In genomic region chr1:109089242-109090015, GRCh38 we compare ENCODE assay signal across 8 cellular contexts. TPM values are rescaled to one million over a fixed set of nuclear protein-coding genes. Genes with fewer than 3 reads are reported as not detected.
DNase-seq lines count a peak whose midpoint lies in the region; ATAC-seq and TF ChIP-seq lines count a peak whose summit lies in the region.

No MANE protein-coding gene starts in this region.

- H3K27me3 ChIP-seq in KMS-11 (ENCODE audit: insufficient read depth, low read depth) (no peaks in the 10 kb centered on the region), SJCRH30 (no peaks in the 10 kb centered on the region), kidney epithelial cell (ENCODE audit: control insufficient read depth, insufficient read depth, low read length) (no peaks in the 10 kb centered on the region)

- H3K4me3 ChIP-seq in KMS-11 (IDR thresholded peaks at IDR 0.05; ENCODE audit: insufficient read depth, low read depth, low read length) (no peak overlapping the region), SJCRH30 (peak overlapping the region; percentile 85), kidney epithelial cell (ENCODE audit: low read depth, low read length) (peak overlapping the region; percentile 97)

- no peaks in the 10 kb centered on the region for H4K20me1 ChIP-seq in KMS-11 (ENCODE audit: insufficient read depth)

- peaks cover 12% of the 10 kb centered on the region for H3K4me1 ChIP-seq in KMS-11 (ENCODE audit: low read depth, poor library complexity, severe bottlenecking)
- peaks cover 14% of the 10 kb centered on the region for H3K4me1 ChIP-seq in SJCRH30

- TF ChIP-seq CTCF in KMS-11 (conservative IDR thresholded peaks at IDR 0.05; ENCODE audit: low read depth, low read length) = no peak
- peak; percentile 72 for TF ChIP-seq CTCF in kidney epithelial cell (IDR thresholded peaks at IDR 0.05; ENCODE audit: insufficient read depth, low read length, poor library complexity, severe bottlenecking)

- ATAC-seq in HG03432 (IDR thresholded peaks at IDR 0.05; ENCODE audit: unreplicated experiment) (no peak), HG03442 (IDR thresholded peaks at IDR 0.05; ENCODE audit: unreplicated experiment) (no peak)

- peak overlapping the region; percentile 74; the same call in 1 of the 2 replicates for H3K4me2 ChIP-seq in KMS-11

- no peaks in the 10 kb centered on the region for H3K9me3 ChIP-seq in SJCRH30 (replicated peaks)

- H2AFZ ChIP-seq in KMS-11 (ENCODE audit: low read depth) = no peak overlapping the region

- H3K9ac ChIP-seq in KMS-11 = no peak overlapping the region

- H3K27ac ChIP-seq in KMS-11 = no peak overlapping the region
- peak overlapping the region; percentile 91 for H3K27ac ChIP-seq in SJCRH30

- DNase-seq in DMS79 (lab: John Stamatoyannopoulos, UW) (peak; percentile 79), SJCRH30 (peak; percentile 95 to 98), cerebellar cortex (ENCODE audit: low spot score) (peak; percentile 83), kidney epithelial cell (ENCODE audit: low read depth) (no peak)
- DNase-seq in stimulated activated CD8-positive, alpha-beta memory T cell treated with anti-CD3 and anti-CD28 coated beads, Interleukin-4, amount 100 ng/mL, for 24 hours (ENCODE audit: low read depth) = peak; percentile 26

- no peaks in the 10 kb centered on the region for H3K36me3 ChIP-seq in KMS-11 (ENCODE audit: insufficient read depth)
- 0 out of 2 replicates have a peak, but pooled peaks cover 3% of the 10 kb centered on the region for H3K36me3 ChIP-seq in SJCRH30
- H3K36me3 ChIP-seq in kidney epithelial cell (ENCODE audit: control insufficient read depth, insufficient read depth, low read length) = no peaks in the 10 kb centered on the region

- peaks cover 25% of the 10 kb centered on the region for H3K79me2 ChIP-seq in KMS-11 (ENCODE audit: insufficient read depth, low read depth)

RNA-seq across cellular contexts. Expression of gene TMEM167B, which starts 1.1 kb away (rescaled TPM):
- total RNA-seq in SJCRH30 (2014; rRNA removed; shearing (Covaris generic)) = 20.7 and 24.7 TPM in 2 replicates
- 20.1 and 20.4 TPM in 2 replicates for total RNA-seq in kidney epithelial cell

RNA-seq across cellular contexts. Expression of gene TAF13, which starts 13.6 kb away (rescaled TPM):
- 52.2 and 54.2 TPM in 2 replicates for total RNA-seq in SJCRH30 (2014; rRNA removed; shearing (Covaris generic))
- total RNA-seq in kidney epithelial cell = 41.4 and 55.0 TPM in 2 replicates

RNA-seq across cellular contexts. Expression of gene ELAPOR1, which starts 24.5 kb away (rescaled TPM):
- total RNA-seq in SJCRH30 (2014; rRNA removed; shearing (Covaris generic)) = 0.03 TPM in 1 of 2 replicates, not detected in the other
- 0.08 TPM in 1 of 2 replicates, not detected in the other for total RNA-seq in kidney epithelial cell

RNA-seq across cellular contexts. Expression of gene WDR47, which starts 47.5 kb away (rescaled TPM):
- 14.9 and 17.1 TPM in 2 replicates for total RNA-seq in SJCRH30 (2014; rRNA removed; shearing (Covaris generic))
- 10.1 and 11.5 TPM in 2 replicates for total RNA-seq in kidney epithelial cell
